19 cellular contexts compared by ENCODE assay signal in the genomic region with DNA sequence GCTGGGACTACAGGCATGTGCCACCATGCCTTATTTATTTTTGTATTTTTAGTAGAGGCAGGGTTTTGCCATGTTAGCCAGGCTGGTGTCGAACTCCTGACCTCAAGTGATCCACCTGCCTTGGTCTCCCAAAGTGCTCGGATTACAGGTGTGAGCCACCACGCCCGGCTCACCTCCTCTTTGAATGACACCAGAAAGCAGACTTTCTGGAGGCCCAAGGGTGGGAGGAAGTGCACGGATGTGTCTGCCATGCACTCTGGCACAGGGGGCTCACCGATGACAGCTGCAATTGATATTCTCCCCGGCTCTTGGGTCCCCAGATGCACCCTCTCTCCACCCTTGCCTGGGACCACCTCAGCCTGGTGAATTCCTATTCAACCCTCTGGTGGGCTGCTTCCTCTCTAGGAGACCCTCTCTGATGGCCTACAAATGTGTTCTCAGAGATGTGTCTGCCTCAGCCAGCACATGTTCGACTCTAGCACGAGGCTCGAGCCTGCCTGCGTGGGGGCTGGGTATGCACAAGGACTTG.
"Had no signal": no experiment of that assay in that cellular context is flagged by ENCODE, and none has a peak within 500 bp of the region (broad histone marks: within the 10 kb centered on the region; RNA-seq: fewer than 3 reads in every experiment).

No MANE protein-coding gene starts in this region.

- H3K4me3 Mint-ChIP-seq: activated B cell treated with CpG ODN at 0.5 μM for 24 hours; activated CD4-positive, alpha-beta T cell treated with anti-CD3 and anti-CD28 coated beads, Interleukin-2, amount 10 ng/mL, durations not matched to agents 24 days and 14 days; brain; T-cell had no signal

- H3K9me3 Mint-ChIP-seq: activated B cell treated with CpG ODN at 0.5 μM for 24 hours; activated CD4-positive, alpha-beta T cell treated with anti-CD3 and anti-CD28 coated beads, Interleukin-2, amount 10 ng/mL, durations not matched to agents 24 days and 14 days; activated naive CD4-positive, alpha-beta T cell treated with anti-CD3 and anti-CD28 coated beads, Interleukin-2, amount 50 U/mL, for 72 hours; brain; T-cell had no signal

- H3K36me3 ChIP-seq: Peyer's patch had no signal

- H3K27me3 Mint-ChIP-seq: brain had no signal

- H3K27ac Mint-ChIP-seq: activated B cell treated with CpG ODN at 0.5 μM for 24 hours; activated CD4-positive, alpha-beta T cell treated with anti-CD3 and anti-CD28 coated beads, Interleukin-2, amount 10 ng/mL, durations not matched to agents 24 days and 14 days; activated naive CD4-positive, alpha-beta T cell treated with anti-CD3 and anti-CD28 coated beads, Interleukin-2, amount 50 U/mL, for 72 hours; T-cell had no signal

- H3K27me3 ChIP-seq: Peyer's patch had no signal

- ATAC-seq: activated naive CD4-positive, alpha-beta T cell treated with anti-CD3 and anti-CD28 coated beads, Interleukin-2, amount 50 U/mL, for 72 hours; T-cell had no signal

- H3K4me3 ChIP-seq: Peyer's patch had no signal

- H3K27ac ChIP-seq: Peyer's patch had no signal

- H3K4me1 Mint-ChIP-seq: activated B cell treated with CpG ODN at 0.5 μM for 24 hours; activated CD4-positive, alpha-beta T cell treated with anti-CD3 and anti-CD28 coated beads, Interleukin-2, amount 10 ng/mL, durations not matched to agents 24 days and 14 days; T-cell had no signal

- DNase-seq: activated B cell treated with CpG ODN at 0.5 μM for 24 hours; activated CD4-positive, alpha-beta T cell treated with anti-CD3 and anti-CD28 coated beads for 1 hour; activated CD4-positive, alpha-beta T cell treated with anti-CD3 and anti-CD28 coated beads, Interleukin-2, amount 10 ng/mL, durations not matched to agents 24 days and 14 days; activated CD4-positive, alpha-beta T cell treated with anti-CD3 and anti-CD28 coated beads, Interleukin-2, amount 50 U/mL, for 48 hours; activated naive CD4-positive, alpha-beta T cell treated with Interleukin-2 at 50 U/mL for 16 hours; activated T-cell treated with anti-CD3 and anti-CD28 coated beads, Interleukin-2, amount 50 U/mL, for 1 hour; amygdala; NCI-H1048; NCI-H146; NCI-H187 treated with DMSO at 0.1 percent for 48 hours; NCI-H2081 treated with DMSO at 0.1 percent for 48 hours; NCI-H524; SIG-M5; T-cell; T-helper 2 cell; T1000 had no signal

- H3K4me1 ChIP-seq: Peyer's patch had no signal

- H3K9me3 ChIP-seq: Peyer's patch had no signal

- H3K36me3 Mint-ChIP-seq: activated naive CD4-positive, alpha-beta T cell treated with anti-CD3 and anti-CD28 coated beads, Interleukin-2, amount 50 U/mL, for 72 hours; brain; T-cell had no signal
